In genomic region chr5:151212361-151212899, GRCh38 we compare ENCODE assay signal across 10 cellular contexts. TPM values are rescaled to one million over a fixed set of nuclear protein-coding genes. Genes with fewer than 3 reads are reported as not detected.
DNase-seq lines count a peak whose midpoint lies in the region; ATAC-seq, FAIRE-seq and TF ChIP-seq lines count a peak whose summit lies in the region.
"Had no signal": no experiment of that assay in that cellular context is flagged by ENCODE, and none has a peak within 500 bp of the region (broad histone marks: within the 10 kb centered on the region; RNA-seq: fewer than 3 reads in every experiment).

No MANE protein-coding gene starts in this region.

- POLR2A ChIA-PET in HepG2 (lab: Yijun Ruan, JAX) = interaction anchor here (0.6 kb wide), 1 partner anchor 436 kb away, joined by 3 read pairs; no protein-coding TSS in a partner anchor

- H3K4me1 Mint-ChIP-seq in type B pancreatic cell (ENCODE audit: unreplicated experiment) = peaks cover 6% of the 10 kb centered on the region
- H3K4me1 Mint-ChIP-seq: nephron had no signal

- no peak overlapping the region for H3K4me2 ChIP-seq in HepG2 (ENCODE audit: low read depth, low read length)

- H3K9me3 ChIP-seq in cardiac muscle cell (ENCODE audit: low read depth) (no peaks in the 10 kb centered on the region), Peyer's patch (no peaks in the 10 kb centered on the region), HepG2 (ENCODE audit: low read length) (no peaks in the 10 kb centered on the region), HAP-1 (no peaks in the 10 kb centered on the region)

- H2AFZ ChIP-seq in HepG2 (ENCODE audit: low read length) = no peak overlapping the region

- in situ Hi-C loops in HepG2 (cut with HindIII; ENCODE audit: extremely low pct_ligation_motif_present, low pct_unique_long_range_greater_than_20kb) (no loop called here), HAP-1 (cut with MboI; ENCODE audit: low sequenced_read_pairs) (no loop called here)

- no peaks in the 10 kb centered on the region for H3K27me3 ChIP-seq in cardiac muscle cell
- no peaks in the 10 kb centered on the region for H3K27me3 ChIP-seq in Peyer's patch
- H3K27me3 ChIP-seq in HepG2 (ENCODE audit: control insufficient read depth in 1 of 2, insufficient read depth in 2 of 2, low read length in 2 of 2) = no peaks in the 10 kb centered on the region
- no peaks in the 10 kb centered on the region for H3K27me3 ChIP-seq in HAP-1 (ENCODE audit: low read depth)

- no peaks in the 10 kb centered on the region for H3K27me3 Mint-ChIP-seq in type B pancreatic cell

- no peak for TF ChIP-seq RAD21 in HepG2 (CRISPR knock-in tag; IDR thresholded peaks at IDR 0.05)

- TF ChIP-seq POLR2A in Peyer's patch (IDR thresholded peaks at IDR 0.05) (no peak), HepG2 (IDR thresholded peaks at IDR 0.05; ENCODE audit: insufficient read depth in 1 of 2, low read depth in 2 of 2, low read length in 2 of 2) (no peak)

- no peak overlapping the region for H3K9ac ChIP-seq in HepG2 (ENCODE audit: insufficient read depth, low read depth, low read length)

- H3K4me3 ChIP-seq in cardiac muscle cell (no peak overlapping the region), Peyer's patch (peak overlapping the region in 1 of 4 donors; percentile 37), HepG2 (replicated peaks in 1 of 3; ENCODE audit: insufficient read depth in 1 of 3, low read depth in 2 of 3, low read length in 3 of 3) (no peak overlapping the region), HAP-1 (no peak overlapping the region)

- peaks cover 3% of the 10 kb centered on the region for H3K36me3 Mint-ChIP-seq in type B pancreatic cell

- intact Hi-C loops in left ventricle myocardium superior (cut with micrococcal nuclease) = no loop called here
- intact Hi-C loops in HepG2 (cut with micrococcal nuclease; ENCODE audit: unreplicated experiment) = no loop called here

- no peaks in the 10 kb centered on the region for H4K20me1 ChIP-seq in HepG2 (ENCODE audit: insufficient read depth, low read length)

- no peak for TF ChIP-seq EP300 in HepG2 (IDR thresholded peaks at IDR 0.05; ENCODE audit: low read depth in 2 of 2, low read length in 2 of 2)
- no peak for TF ChIP-seq EP300 in HepG2 (CRISPR knock-in tag; IDR thresholded peaks at IDR 0.05; ENCODE audit: borderline replicate concordance)

- no TSS peak for BruUV-seq in HepG2 (replicated peaks; lab: Mats Ljungman, UMichigan)

- CTCF ChIA-PET in HepG2 (lab: Yijun Ruan, JAX; ENCODE audit: low intra/inter-chr PET ratio, low total read pairs) = no interaction called here

- FAIRE-seq in HepG2 (lab: Jason Lieb, UNC) = no peak
- no peak for FAIRE-seq in frontal cortex (lab: Jason Lieb, UNC)

- H3K27ac ChIP-seq in cardiac muscle cell (peak overlapping the region; percentile 4), Peyer's patch (peak overlapping the region; percentile 75 to 90 (median 84)), HepG2 (ENCODE audit: extremely low read length, insufficient read depth, low read length) (no peak overlapping the region)

- H3K36me3 ChIP-seq in cardiac muscle cell = no peaks in the 10 kb centered on the region
- no peaks in the 10 kb centered on the region for H3K36me3 ChIP-seq in Peyer's patch
- no peaks in the 10 kb centered on the region for H3K36me3 ChIP-seq in HepG2 (replicated peaks in 1 of 2; ENCODE audit: control insufficient read depth in 1 of 2, insufficient read depth in 2 of 2, low read length in 2 of 2)
- no peaks in the 10 kb centered on the region for H3K36me3 ChIP-seq in HAP-1 (replicated peaks)

- DNase-seq in cardiac muscle cell (ENCODE audit: low read depth in 1 of 2, low spot score in 1 of 2) (no peak), left ventricle myocardium superior (no peak), Peyer's patch (peak in 1 of 3 donors; percentile 16), HepG2 (ENCODE audit: low spot score) (no peak), type B pancreatic cell (ENCODE audit: extremely low spot score, unreplicated experiment) (peak; percentile 2), glomerular visceral epithelial cell (ENCODE audit: extremely low spot score) (no peak), frontal cortex (ENCODE audit: low spot score in 2 of 2) (no peak), HAP-1 (ENCODE audit: low spot score in 2 of 2) (no peak)
- DNase-seq: NCI-H526 had no signal

- H3K27ac Mint-ChIP-seq in type B pancreatic cell = no peak overlapping the region
- H3K27ac Mint-ChIP-seq: nephron had no signal

- ATAC-seq in left ventricle myocardium superior (no peak), HepG2 (peak; percentile 8; the same call in 2 of the 3 replicates)

- H3K4me3 Mint-ChIP-seq in type B pancreatic cell = no peak overlapping the region
- H3K4me3 Mint-ChIP-seq: nephron had no signal

- H3K79me2 ChIP-seq in HepG2 (ENCODE audit: insufficient read depth, low read length) = no peaks in the 10 kb centered on the region

- TF ChIP-seq CTCF in cardiac muscle cell (IDR thresholded peaks at IDR 0.05; ENCODE audit: low read depth, low read length) = no peak
- TF ChIP-seq CTCF in Peyer's patch (IDR thresholded peaks at IDR 0.05) = no peak
- TF ChIP-seq CTCF in HepG2 (CRISPR knock-in tag; IDR thresholded peaks at IDR 0.05) = no peak
- TF ChIP-seq CTCF in type B pancreatic cell (conservative IDR thresholded peaks at IDR 0.05) = no peak

- WGBS in HepG2 (ENCODE audit: low lambda C conversion rate) = 95% methylated on average over 3 of the region's 3 CpGs

- no peaks in the 10 kb centered on the region for H3K9me3 Mint-ChIP-seq in type B pancreatic cell
- H3K9me3 Mint-ChIP-seq: nephron had no signal

- peaks cover 30% of the 10 kb centered on the region for H3K4me1 ChIP-seq in cardiac muscle cell (ENCODE audit: low read depth)
- peaks cover 0 to 65% (median 26%) of the 10 kb centered on the region in 4 donors for H3K4me1 ChIP-seq in Peyer's patch
- peaks cover 56% of the 10 kb centered on the region for H3K4me1 ChIP-seq in HepG2 (ENCODE audit: insufficient read depth, low read length)
- H3K4me1 ChIP-seq in HAP-1 = peaks cover 4% of the 10 kb centered on the region; the same call in 1 of the 2 replicates

RNA-seq across cellular contexts. Expression of gene CCDC69, which starts 11.5 kb away (rescaled TPM):
- total RNA-seq in cardiac muscle cell (85.4 and 104 TPM in 2 replicates), left ventricle myocardium superior (178 TPM), Peyer's patch (10 to 100 TPM; 15.8 to 86.6 (median 33.3) TPM), HepG2 (2016; rRNA removed; fragmentation: Illumina TruSeq; extraction: Trizol) (45.2 and 46.3 TPM in 2 replicates), type B pancreatic cell (ENCODE audit: low replicate concordance) (11.2 and 24.3 TPM in 2 replicates), frontal cortex (0.41 TPM)
- polyA plus RNA-seq in cardiac muscle cell (70.4 and 102 TPM in 2 replicates), HepG2 (2011; rRNA removed) (12.2 and 14.4 TPM in 2 replicates)
- total RNA-seq in HepG2 (2016; cell fraction: cytosol; rRNA removed; fragmentation: Illumina TruSeq; extraction: Trizol; ENCODE audit: low read depth) = 55.5 and 59.1 TPM in 2 replicates
- total RNA-seq in HepG2 (2016; cell fraction: insoluble cytoplasmic fraction; rRNA removed; fragmentation: Illumina TruSeq; extraction: Trizol) = 40.1 and 44.9 TPM in 2 replicates
- 122 and 135 TPM in 2 replicates for total RNA-seq in HepG2 (2016; cell fraction: membrane; rRNA removed; fragmentation: Illumina TruSeq; extraction: Trizol)
- total RNA-seq in HepG2 (2016; cell fraction: nucleus; rRNA removed; fragmentation: Illumina TruSeq; extraction: Trizol) = 20.8 and 25.7 TPM in 2 replicates
- 10.9 and 17.9 TPM in 2 replicates for polyA plus RNA-seq in HepG2 (2011; cell fraction: cytosol; rRNA removed)
- 5.2 and 8.5 TPM in 2 replicates for polyA plus RNA-seq in HepG2 (2011; cell fraction: nucleus; rRNA removed)
- 11.3 and 12.9 TPM in 2 replicates for polyA plus RNA-seq in HepG2 (2012)
- 76.9 and 83.3 TPM in 2 replicates for polyA plus RNA-seq in HepG2 (2016; cell fraction: cytosol; fragmentation: Illumina TruSeq; extraction: Trizol; ENCODE audit: low read depth)
- polyA plus RNA-seq in HepG2 (2016; cell fraction: insoluble cytoplasmic fraction; fragmentation: Illumina TruSeq; extraction: Trizol; ENCODE audit: low read depth) = 49.2 and 57.5 TPM in 2 replicates
- polyA plus RNA-seq in HepG2 (2016; cell fraction: membrane; fragmentation: Illumina TruSeq; extraction: Trizol; ENCODE audit: low read depth) = 129 and 152 TPM in 2 replicates
- polyA plus RNA-seq in HepG2 (2016; cell fraction: nucleus; fragmentation: Illumina TruSeq; extraction: Trizol; ENCODE audit: insufficient read depth, low read depth) = 30.6 and 33.2 TPM in 2 replicates
- 0.35 and 14.2 TPM in 2 replicates for polyA minus RNA-seq in HepG2 (2011; rRNA and poly(A)+ RNA removed; ENCODE audit: low replicate concordance)
- polyA minus RNA-seq in HepG2 (2011; cell fraction: cytosol; rRNA and poly(A)+ RNA removed) = 5.0 and 5.8 TPM in 2 replicates
- polyA minus RNA-seq in HepG2 (2011; cell fraction: nucleus; rRNA and poly(A)+ RNA removed) = 6.7 and 12.7 TPM in 2 replicates

RNA-seq across cellular contexts. Expression of gene GM2A, which starts 40.6 kb away (rescaled TPM):
- total RNA-seq in cardiac muscle cell (53.7 and 56.3 TPM in 2 replicates), left ventricle myocardium superior (32.1 TPM), Peyer's patch (10 to 100 TPM; 15.1 to 27.2 (median 16.8) TPM), HepG2 (2016; rRNA removed; fragmentation: Illumina TruSeq; extraction: Trizol) (16.6 and 29.6 TPM in 2 replicates), type B pancreatic cell (ENCODE audit: low replicate concordance) (38.1 and 51.3 TPM in 2 replicates), frontal cortex (7.3 TPM)
- polyA plus RNA-seq in cardiac muscle cell (34.3 and 36.5 TPM in 2 replicates), HepG2 (2011; rRNA removed) (12.9 and 14.6 TPM in 2 replicates)
- 4.1 and 4.6 TPM in 2 replicates for total RNA-seq in HepG2 (2016; cell fraction: cytosol; rRNA removed; fragmentation: Illumina TruSeq; extraction: Trizol; ENCODE audit: low read depth)
- total RNA-seq in HepG2 (2016; cell fraction: insoluble cytoplasmic fraction; rRNA removed; fragmentation: Illumina TruSeq; extraction: Trizol) = 17.1 and 30.7 TPM in 2 replicates
- total RNA-seq in HepG2 (2016; cell fraction: membrane; rRNA removed; fragmentation: Illumina TruSeq; extraction: Trizol) = 11.9 and 12.6 TPM in 2 replicates
- total RNA-seq in HepG2 (2016; cell fraction: nucleus; rRNA removed; fragmentation: Illumina TruSeq; extraction: Trizol) = 27.5 and 33.6 TPM in 2 replicates
- 11.3 TPM in 2 replicates for polyA plus RNA-seq in HepG2 (2011; cell fraction: cytosol; rRNA removed)
- 3.9 and 5.2 TPM in 2 replicates for polyA plus RNA-seq in HepG2 (2011; cell fraction: nucleus; rRNA removed)
- 8.5 and 11.0 TPM in 2 replicates for polyA plus RNA-seq in HepG2 (2012)
- polyA plus RNA-seq in HepG2 (2016; cell fraction: cytosol; fragmentation: Illumina TruSeq; extraction: Trizol; ENCODE audit: low read depth) = 3.8 TPM in 2 replicates
- 21.4 and 21.7 TPM in 2 replicates for polyA plus RNA-seq in HepG2 (2016; cell fraction: insoluble cytoplasmic fraction; fragmentation: Illumina TruSeq; extraction: Trizol; ENCODE audit: low read depth)
- polyA plus RNA-seq in HepG2 (2016; cell fraction: membrane; fragmentation: Illumina TruSeq; extraction: Trizol; ENCODE audit: low read depth) = 9.6 and 10.8 TPM in 2 replicates
- polyA plus RNA-seq in HepG2 (2016; cell fraction: nucleus; fragmentation: Illumina TruSeq; extraction: Trizol; ENCODE audit: insufficient read depth, low read depth) = 42.8 and 48.3 TPM in 2 replicates
- 9.2 and 31.1 TPM in 2 replicates for polyA minus RNA-seq in HepG2 (2011; rRNA and poly(A)+ RNA removed; ENCODE audit: low replicate concordance)
- 12.1 and 12.7 TPM in 2 replicates for polyA minus RNA-seq in HepG2 (2011; cell fraction: cytosol; rRNA and poly(A)+ RNA removed)
- polyA minus RNA-seq in HepG2 (2011; cell fraction: nucleus; rRNA and poly(A)+ RNA removed) = 6.6 and 10.6 TPM in 2 replicates

RNA-seq across cellular contexts. Expression of gene ANXA6, which starts 54.9 kb away (rescaled TPM):
- total RNA-seq in cardiac muscle cell (628 and 658 TPM in 2 replicates), left ventricle myocardium superior (214 TPM), Peyer's patch (100 to 1,000 TPM in 1 of 4 donors, 10 to 100 TPM in 3; 11.2 to 228 (median 30.1) TPM), HepG2 (2016; rRNA removed; fragmentation: Illumina TruSeq; extraction: Trizol) (125 and 154 TPM in 2 replicates), type B pancreatic cell (ENCODE audit: low replicate concordance) (42.8 and 200 TPM in 2 replicates), frontal cortex (48.9 TPM)
- polyA plus RNA-seq in cardiac muscle cell (404 and 448 TPM in 2 replicates), HepG2 (2011; rRNA removed) (103 and 120 TPM in 2 replicates)
- total RNA-seq in HepG2 (2016; cell fraction: cytosol; rRNA removed; fragmentation: Illumina TruSeq; extraction: Trizol; ENCODE audit: low read depth) = 13.0 and 15.5 TPM in 2 replicates
- total RNA-seq in HepG2 (2016; cell fraction: insoluble cytoplasmic fraction; rRNA removed; fragmentation: Illumina TruSeq; extraction: Trizol) = 125 and 156 TPM in 2 replicates
- total RNA-seq in HepG2 (2016; cell fraction: membrane; rRNA removed; fragmentation: Illumina TruSeq; extraction: Trizol) = 28.1 and 29.3 TPM in 2 replicates
- total RNA-seq in HepG2 (2016; cell fraction: nucleus; rRNA removed; fragmentation: Illumina TruSeq; extraction: Trizol) = 84.2 and 86.1 TPM in 2 replicates
- 124 and 134 TPM in 2 replicates for polyA plus RNA-seq in HepG2 (2011; cell fraction: cytosol; rRNA removed)
- polyA plus RNA-seq in HepG2 (2011; cell fraction: nucleus; rRNA removed) = 132 and 143 TPM in 2 replicates
- polyA plus RNA-seq in HepG2 (2012) = 69.6 and 82.1 TPM in 2 replicates
- polyA plus RNA-seq in HepG2 (2016; cell fraction: cytosol; fragmentation: Illumina TruSeq; extraction: Trizol; ENCODE audit: low read depth) = 9.6 and 11.8 TPM in 2 replicates
- 126 and 134 TPM in 2 replicates for polyA plus RNA-seq in HepG2 (2016; cell fraction: insoluble cytoplasmic fraction; fragmentation: Illumina TruSeq; extraction: Trizol; ENCODE audit: low read depth)
- 18.1 and 19.2 TPM in 2 replicates for polyA plus RNA-seq in HepG2 (2016; cell fraction: membrane; fragmentation: Illumina TruSeq; extraction: Trizol; ENCODE audit: low read depth)
- 81.8 and 98.3 TPM in 2 replicates for polyA plus RNA-seq in HepG2 (2016; cell fraction: nucleus; fragmentation: Illumina TruSeq; extraction: Trizol; ENCODE audit: insufficient read depth, low read depth)
- 67.1 and 157 TPM in 2 replicates for polyA minus RNA-seq in HepG2 (2011; rRNA and poly(A)+ RNA removed; ENCODE audit: low replicate concordance)
- polyA minus RNA-seq in HepG2 (2011; cell fraction: cytosol; rRNA and poly(A)+ RNA removed) = 96.9 and 110 TPM in 2 replicates
- polyA minus RNA-seq in HepG2 (2011; cell fraction: nucleus; rRNA and poly(A)+ RNA removed) = 81.6 and 116 TPM in 2 replicates
